ENCODE assay signal across 9 cellular contexts in genomic region chr3:178671261-178672191, GRCh38.
DNase-seq lines count a peak whose midpoint lies in the region; ATAC-seq and TF ChIP-seq lines count a peak whose summit lies in the region.
"Had no signal": no experiment of that assay in that cellular context is flagged by ENCODE, and none has a peak within 500 bp of the region (broad histone marks: within the 10 kb centered on the region; RNA-seq: fewer than 3 reads in every experiment).

No MANE protein-coding gene starts in this region.

- no peak for TF ChIP-seq CTCF in LNCaP clone FGC (IDR thresholded peaks at IDR 0.05; ENCODE audit: control insufficient read depth, extremely low read depth, insufficient read depth)
- no peak for TF ChIP-seq CTCF in gastroesophageal sphincter (IDR thresholded peaks at IDR 0.05)

- no peaks in the 10 kb centered on the region for H3K27me3 ChIP-seq in gastroesophageal sphincter

- no peak for TF ChIP-seq POLR2A in gastroesophageal sphincter (IDR thresholded peaks at IDR 0.05)

- H3K4me3 ChIP-seq in LNCaP clone FGC (ENCODE audit: low read depth, low read length) (no peak overlapping the region), gastroesophageal sphincter (no peak overlapping the region)

- no peak for TF ChIP-seq EP300 in gastroesophageal sphincter (IDR thresholded peaks at IDR 0.05)

- no peaks in the 10 kb centered on the region for H3K36me3 ChIP-seq in gastroesophageal sphincter

- no peaks in the 10 kb centered on the region for H3K9me3 ChIP-seq in gastroesophageal sphincter

- H3K27ac ChIP-seq in gastroesophageal sphincter: peak overlapping the region in 2 of 4 donors; percentile 14 to 36

- ATAC-seq in GM21390 (IDR thresholded peaks at IDR 0.05; ENCODE audit: unreplicated experiment) (peak; percentile 66), gastroesophageal sphincter (peak; percentile 62), GM18520 (IDR thresholded peaks at IDR 0.05; ENCODE audit: unreplicated experiment) (no peak), HG02623 (IDR thresholded peaks at IDR 0.05; ENCODE audit: unreplicated experiment) (no peak)
- ATAC-seq: Panc1 had no signal

- WGBS in gastroesophageal sphincter (ENCODE audit: low coverage in 1 of 2), 2 donors: 33 to 41% methylated on average over 3 to 4 of the region's 4 CpGs

- H3K4me1 ChIP-seq in gastroesophageal sphincter: peaks cover 0 to 22% (median 0%) of the 10 kb centered on the region in 3 donors

- DNase-seq in Daoy (ENCODE audit: low read depth): peak; percentile 64
- peak; percentile 62 for DNase-seq in LNCaP clone FGC (ENCODE audit: low read depth)
- no peak for DNase-seq in glomerular visceral epithelial cell (ENCODE audit: extremely low spot score)
- DNase-seq in pons (ENCODE audit: low spot score): no peak

Comparison
In these comparisons a context has a peak if more than half of its experiments do, and no peak if none do; other contexts are left out.
1. DNase-seq: peak in Daoy (single experiment) and LNCaP clone FGC (single experiment); none in glomerular visceral epithelial cell (single experiment) and pons (single experiment).
2. ATAC-seq: peak in GM21390 (single experiment) and gastroesophageal sphincter (single experiment); none in GM18520 (single experiment) and HG02623 (single experiment).